ENCODE assay signal across 1 cellular context in genomic region chr15:101194246-101195138, GRCh38.
TF ChIP-seq lines count a peak whose summit lies in the region.

No MANE protein-coding gene starts in this region.

TF ChIP-seq in WTC11, 78 proteins besides CTCF, POLR2A, EP300 and RAD21 (continued from another document):
- TF ChIP-seq ZSCAN18 (CRISPR knock-in tag; IDR thresholded peaks at IDR 0.05): no peak
- TF ChIP-seq NR3C1 (CRISPR knock-in tag; conservative IDR thresholded peaks at IDR 0.05; ENCODE audit: low read depth): no peak
- TF ChIP-seq CBFB (CRISPR knock-in tag; IDR thresholded peaks at IDR 0.05; ENCODE audit: low read depth): no peak
- no peak for TF ChIP-seq NFE2L1 (CRISPR knock-in tag; IDR thresholded peaks at IDR 0.05)
- no peak for TF ChIP-seq MLX (CRISPR knock-in tag; IDR thresholded peaks at IDR 0.05)
